Comparison of ENCODE assay signal across 1 cellular context in the genomic region with DNA sequence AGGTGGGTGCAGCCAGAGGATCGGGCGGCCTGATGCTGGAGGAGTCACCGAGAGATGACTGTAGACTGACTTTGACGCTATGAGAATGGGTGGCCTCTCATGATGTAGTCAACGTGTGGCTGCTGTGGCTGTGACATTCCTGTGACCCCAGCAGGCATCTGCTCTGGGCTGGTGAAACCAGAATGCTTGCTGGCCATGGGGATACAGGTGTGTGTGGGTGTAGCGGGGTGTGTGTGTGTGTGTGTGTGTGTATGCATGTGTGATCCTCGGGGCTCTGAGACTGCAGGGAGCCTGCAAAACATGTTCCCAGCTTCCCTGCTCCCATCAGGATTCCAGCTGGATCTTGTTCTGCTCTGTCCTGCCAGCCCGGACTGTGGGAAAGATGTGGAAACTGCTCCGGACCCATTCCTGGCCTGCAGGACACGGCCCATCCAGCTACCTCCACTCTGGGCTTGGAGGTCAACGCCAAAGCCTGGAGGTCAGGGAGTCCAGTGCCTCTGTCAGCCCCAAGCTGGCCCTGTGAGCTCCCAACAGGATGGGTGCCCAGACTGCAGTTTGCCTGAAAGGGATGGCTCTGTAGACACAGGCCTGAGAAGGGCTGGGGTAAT.
TF ChIP-seq lines count a peak whose summit lies in the region.

No MANE protein-coding gene starts in this region.

TF ChIP-seq in GM12878, 131 proteins besides CTCF, POLR2A, EP300 and RAD21 (continues in another document):
- TF ChIP-seq, protein P1, sequence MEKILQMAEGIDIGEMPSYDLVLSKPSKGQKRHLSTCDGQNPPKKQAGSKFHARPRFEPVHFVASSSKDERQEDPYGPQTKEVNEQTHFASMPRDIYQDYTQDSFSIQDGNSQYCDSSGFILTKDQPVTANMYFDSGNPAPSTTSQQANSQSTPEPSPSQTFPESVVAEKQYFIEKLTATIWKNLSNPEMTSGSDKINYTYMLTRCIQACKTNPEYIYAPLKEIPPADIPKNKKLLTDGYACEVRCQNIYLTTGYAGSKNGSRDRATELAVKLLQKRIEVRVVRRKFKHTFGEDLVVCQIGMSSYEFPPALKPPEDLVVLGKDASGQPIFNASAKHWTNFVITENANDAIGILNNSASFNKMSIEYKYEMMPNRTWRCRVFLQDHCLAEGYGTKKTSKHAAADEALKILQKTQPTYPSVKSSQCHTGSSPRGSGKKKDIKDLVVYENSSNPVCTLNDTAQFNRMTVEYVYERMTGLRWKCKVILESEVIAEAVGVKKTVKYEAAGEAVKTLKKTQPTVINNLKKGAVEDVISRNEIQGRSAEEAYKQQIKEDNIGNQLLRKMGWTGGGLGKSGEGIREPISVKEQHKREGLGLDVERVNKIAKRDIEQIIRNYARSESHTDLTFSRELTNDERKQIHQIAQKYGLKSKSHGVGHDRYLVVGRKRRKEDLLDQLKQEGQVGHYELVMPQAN (conservative IDR thresholded peaks at IDR 0.05), result no peak
- TF ChIP-seq CEBPB (IDR thresholded peaks at IDR 0.05; ENCODE audit: borderline replicate concordance in 1 of 2, low read depth in 2 of 2, low read length in 2 of 2) (no peak), GATAD2B (conservative IDR thresholded peaks at IDR 0.05; ENCODE audit: low read depth) (no peak), MXI1 (IDR thresholded peaks at IDR 0.05; ENCODE audit: low read depth, low read length) (no peak), TCF12 (IDR thresholded peaks at IDR 0.05; ENCODE audit: low read depth, low read length) (peak; percentile 88), IKZF2 (IDR thresholded peaks at IDR 0.05) (peak; percentile 31 to 38; a peak in 2 of 4 replicates), NBN (IDR thresholded peaks at IDR 0.05) (0 out of 2 replicates have a peak, but pooled peaks have one; percentile 27), HDGF (IDR thresholded peaks at IDR 0.05) (no peak), ZNF622 (IDR thresholded peaks at IDR 0.05) (no peak), BHLHE40 (IDR thresholded peaks at IDR 0.05; ENCODE audit: borderline replicate concordance in 1 of 2, low read depth in 2 of 2, low read length in 1 of 2) (peak in 1 of 2 experiments; percentile 33; a peak in 1 of 4 replicates), TCF3 (IDR thresholded peaks at IDR 0.05; ENCODE audit: borderline replicate concordance, insufficient read depth, low read depth, low read length) (0 out of 2 replicates have a peak, but pooled peaks have one; percentile 40), SMAD5 (IDR thresholded peaks at IDR 0.05; ENCODE audit: low read depth) (no peak), MEF2B (IDR thresholded peaks at IDR 0.05; ENCODE audit: partially characterized antibody, poor library complexity, severe bottlenecking) (no peak), RBBP5 (conservative IDR thresholded peaks at IDR 0.05) (no peak), CREM (IDR thresholded peaks at IDR 0.05; ENCODE audit: low read depth) (no peak), TAF1 (IDR thresholded peaks at IDR 0.05; ENCODE audit: borderline replicate concordance, low read depth, low read length) (no peak), PAX5 (IDR thresholded peaks at IDR 0.05; ENCODE audit: borderline replicate concordance, low read depth, low read length) (0 out of 2 replicates have a peak, but pooled peaks have one; percentile 12), EZH2 (IDR thresholded peaks at IDR 0.05; ENCODE audit: borderline replicate concordance, control insufficient read depth, low read depth, low read length) (no peak), BRCA1 (IDR thresholded peaks at IDR 0.05; ENCODE audit: low read depth, low read length) (no peak), NFYA (IDR thresholded peaks at IDR 0.05; ENCODE audit: borderline replicate concordance, low read depth, low read length) (no peak), CHD2 (IDR thresholded peaks at IDR 0.05; ENCODE audit: borderline replicate concordance, low read depth, low read length) (no peak), ZZZ3 (IDR thresholded peaks at IDR 0.05; ENCODE audit: control insufficient read depth, insufficient read length, low read depth) (no peak), NFIC (IDR thresholded peaks at IDR 0.05; ENCODE audit: low read depth, low read length) (no peak), NFXL1 (IDR thresholded peaks at IDR 0.05; ENCODE audit: borderline replicate concordance) (no peak), LARP7 (IDR thresholded peaks at IDR 0.05) (no peak), IRF4 (IDR thresholded peaks at IDR 0.05; ENCODE audit: low read depth, low read length) (no peak), PML (IDR thresholded peaks at IDR 0.05; ENCODE audit: low read length) (no peak), IKZF1 (conservative IDR thresholded peaks at IDR 0.05) (peak; percentile 60), RUNX3 (IDR thresholded peaks at IDR 0.05; ENCODE audit: low read length) (no peak), FOXK2 (IDR thresholded peaks at IDR 0.05) (no peak), SIN3A (IDR thresholded peaks at IDR 0.05; ENCODE audit: low read depth, low read length) (no peak), EED (IDR thresholded peaks at IDR 0.05; ENCODE audit: low read depth) (no peak), SMAD1 (IDR thresholded peaks at IDR 0.05; ENCODE audit: low read depth, partially characterized antibody) (no peak), NR2F1 (conservative IDR thresholded peaks at IDR 0.05) (peak; percentile 44; the same call in 1 of the 2 replicates), ZBED1 (IDR thresholded peaks at IDR 0.05; ENCODE audit: borderline replicate concordance) (no peak)
- TF ChIP-seq, protein P2, sequence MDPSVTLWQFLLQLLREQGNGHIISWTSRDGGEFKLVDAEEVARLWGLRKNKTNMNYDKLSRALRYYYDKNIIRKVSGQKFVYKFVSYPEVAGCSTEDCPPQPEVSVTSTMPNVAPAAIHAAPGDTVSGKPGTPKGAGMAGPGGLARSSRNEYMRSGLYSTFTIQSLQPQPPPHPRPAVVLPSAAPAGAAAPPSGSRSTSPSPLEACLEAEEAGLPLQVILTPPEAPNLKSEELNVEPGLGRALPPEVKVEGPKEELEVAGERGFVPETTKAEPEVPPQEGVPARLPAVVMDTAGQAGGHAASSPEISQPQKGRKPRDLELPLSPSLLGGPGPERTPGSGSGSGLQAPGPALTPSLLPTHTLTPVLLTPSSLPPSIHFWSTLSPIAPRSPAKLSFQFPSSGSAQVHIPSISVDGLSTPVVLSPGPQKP (IDR thresholded peaks at IDR 0.05; ENCODE audit: low read depth, low read length), result no peak
- TF ChIP-seq, protein P3, sequence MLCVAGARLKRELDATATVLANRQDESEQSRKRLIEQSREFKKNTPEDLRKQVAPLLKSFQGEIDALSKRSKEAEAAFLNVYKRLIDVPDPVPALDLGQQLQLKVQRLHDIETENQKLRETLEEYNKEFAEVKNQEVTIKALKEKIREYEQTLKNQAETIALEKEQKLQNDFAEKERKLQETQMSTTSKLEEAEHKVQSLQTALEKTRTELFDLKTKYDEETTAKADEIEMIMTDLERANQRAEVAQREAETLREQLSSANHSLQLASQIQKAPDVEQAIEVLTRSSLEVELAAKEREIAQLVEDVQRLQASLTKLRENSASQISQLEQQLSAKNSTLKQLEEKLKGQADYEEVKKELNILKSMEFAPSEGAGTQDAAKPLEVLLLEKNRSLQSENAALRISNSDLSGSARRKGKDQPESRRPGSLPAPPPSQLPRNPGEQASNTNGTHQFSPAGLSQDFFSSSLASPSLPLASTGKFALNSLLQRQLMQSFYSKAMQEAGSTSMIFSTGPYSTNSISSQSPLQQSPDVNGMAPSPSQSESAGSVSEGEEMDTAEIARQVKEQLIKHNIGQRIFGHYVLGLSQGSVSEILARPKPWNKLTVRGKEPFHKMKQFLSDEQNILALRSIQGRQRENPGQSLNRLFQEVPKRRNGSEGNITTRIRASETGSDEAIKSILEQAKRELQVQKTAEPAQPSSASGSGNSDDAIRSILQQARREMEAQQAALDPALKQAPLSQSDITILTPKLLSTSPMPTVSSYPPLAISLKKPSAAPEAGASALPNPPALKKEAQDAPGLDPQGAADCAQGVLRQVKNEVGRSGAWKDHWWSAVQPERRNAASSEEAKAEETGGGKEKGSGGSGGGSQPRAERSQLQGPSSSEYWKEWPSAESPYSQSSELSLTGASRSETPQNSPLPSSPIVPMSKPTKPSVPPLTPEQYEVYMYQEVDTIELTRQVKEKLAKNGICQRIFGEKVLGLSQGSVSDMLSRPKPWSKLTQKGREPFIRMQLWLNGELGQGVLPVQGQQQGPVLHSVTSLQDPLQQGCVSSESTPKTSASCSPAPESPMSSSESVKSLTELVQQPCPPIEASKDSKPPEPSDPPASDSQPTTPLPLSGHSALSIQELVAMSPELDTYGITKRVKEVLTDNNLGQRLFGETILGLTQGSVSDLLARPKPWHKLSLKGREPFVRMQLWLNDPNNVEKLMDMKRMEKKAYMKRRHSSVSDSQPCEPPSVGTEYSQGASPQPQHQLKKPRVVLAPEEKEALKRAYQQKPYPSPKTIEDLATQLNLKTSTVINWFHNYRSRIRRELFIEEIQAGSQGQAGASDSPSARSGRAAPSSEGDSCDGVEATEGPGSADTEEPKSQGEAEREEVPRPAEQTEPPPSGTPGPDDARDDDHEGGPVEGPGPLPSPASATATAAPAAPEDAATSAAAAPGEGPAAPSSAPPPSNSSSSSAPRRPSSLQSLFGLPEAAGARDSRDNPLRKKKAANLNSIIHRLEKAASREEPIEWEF (IDR thresholded peaks at IDR 0.05; ENCODE audit: insufficient replicate concordance, low read depth, low read length), result no peak
- TF ChIP-seq, protein P4, sequence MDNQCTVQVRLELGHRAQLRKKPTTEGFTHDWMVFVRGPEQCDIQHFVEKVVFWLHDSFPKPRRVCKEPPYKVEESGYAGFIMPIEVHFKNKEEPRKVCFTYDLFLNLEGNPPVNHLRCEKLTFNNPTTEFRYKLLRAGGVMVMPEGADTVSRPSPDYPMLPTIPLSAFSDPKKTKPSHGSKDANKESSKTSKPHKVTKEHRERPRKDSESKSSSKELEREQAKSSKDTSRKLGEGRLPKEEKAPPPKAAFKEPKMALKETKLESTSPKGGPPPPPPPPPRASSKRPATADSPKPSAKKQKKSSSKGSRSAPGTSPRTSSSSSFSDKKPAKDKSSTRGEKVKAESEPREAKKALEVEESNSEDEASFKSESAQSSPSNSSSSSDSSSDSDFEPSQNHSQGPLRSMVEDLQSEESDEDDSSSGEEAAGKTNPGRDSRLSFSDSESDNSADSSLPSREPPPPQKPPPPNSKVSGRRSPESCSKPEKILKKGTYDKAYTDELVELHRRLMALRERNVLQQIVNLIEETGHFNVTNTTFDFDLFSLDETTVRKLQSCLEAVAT (IDR thresholded peaks at IDR 0.05), result 0 out of 2 replicates have a peak, but pooled peaks have one; percentile 25
- TF ChIP-seq, protein P5, sequence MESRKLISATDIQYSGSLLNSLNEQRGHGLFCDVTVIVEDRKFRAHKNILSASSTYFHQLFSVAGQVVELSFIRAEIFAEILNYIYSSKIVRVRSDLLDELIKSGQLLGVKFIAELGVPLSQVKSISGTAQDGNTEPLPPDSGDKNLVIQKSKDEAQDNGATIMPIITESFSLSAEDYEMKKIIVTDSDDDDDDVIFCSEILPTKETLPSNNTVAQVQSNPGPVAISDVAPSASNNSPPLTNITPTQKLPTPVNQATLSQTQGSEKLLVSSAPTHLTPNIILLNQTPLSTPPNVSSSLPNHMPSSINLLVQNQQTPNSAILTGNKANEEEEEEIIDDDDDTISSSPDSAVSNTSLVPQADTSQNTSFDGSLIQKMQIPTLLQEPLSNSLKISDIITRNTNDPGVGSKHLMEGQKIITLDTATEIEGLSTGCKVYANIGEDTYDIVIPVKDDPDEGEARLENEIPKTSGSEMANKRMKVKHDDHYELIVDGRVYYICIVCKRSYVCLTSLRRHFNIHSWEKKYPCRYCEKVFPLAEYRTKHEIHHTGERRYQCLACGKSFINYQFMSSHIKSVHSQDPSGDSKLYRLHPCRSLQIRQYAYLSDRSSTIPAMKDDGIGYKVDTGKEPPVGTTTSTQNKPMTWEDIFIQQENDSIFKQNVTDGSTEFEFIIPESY (IDR thresholded peaks at IDR 0.05), result peak; percentile 57; the same call in 1 of the 2 replicates
- TF ChIP-seq, protein P6, sequence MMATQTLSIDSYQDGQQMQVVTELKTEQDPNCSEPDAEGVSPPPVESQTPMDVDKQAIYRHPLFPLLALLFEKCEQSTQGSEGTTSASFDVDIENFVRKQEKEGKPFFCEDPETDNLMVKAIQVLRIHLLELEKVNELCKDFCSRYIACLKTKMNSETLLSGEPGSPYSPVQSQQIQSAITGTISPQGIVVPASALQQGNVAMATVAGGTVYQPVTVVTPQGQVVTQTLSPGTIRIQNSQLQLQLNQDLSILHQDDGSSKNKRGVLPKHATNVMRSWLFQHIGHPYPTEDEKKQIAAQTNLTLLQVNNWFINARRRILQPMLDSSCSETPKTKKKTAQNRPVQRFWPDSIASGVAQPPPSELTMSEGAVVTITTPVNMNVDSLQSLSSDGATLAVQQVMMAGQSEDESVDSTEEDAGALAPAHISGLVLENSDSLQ (IDR thresholded peaks at IDR 0.05), result no peak
- TF ChIP-seq, protein P7, sequence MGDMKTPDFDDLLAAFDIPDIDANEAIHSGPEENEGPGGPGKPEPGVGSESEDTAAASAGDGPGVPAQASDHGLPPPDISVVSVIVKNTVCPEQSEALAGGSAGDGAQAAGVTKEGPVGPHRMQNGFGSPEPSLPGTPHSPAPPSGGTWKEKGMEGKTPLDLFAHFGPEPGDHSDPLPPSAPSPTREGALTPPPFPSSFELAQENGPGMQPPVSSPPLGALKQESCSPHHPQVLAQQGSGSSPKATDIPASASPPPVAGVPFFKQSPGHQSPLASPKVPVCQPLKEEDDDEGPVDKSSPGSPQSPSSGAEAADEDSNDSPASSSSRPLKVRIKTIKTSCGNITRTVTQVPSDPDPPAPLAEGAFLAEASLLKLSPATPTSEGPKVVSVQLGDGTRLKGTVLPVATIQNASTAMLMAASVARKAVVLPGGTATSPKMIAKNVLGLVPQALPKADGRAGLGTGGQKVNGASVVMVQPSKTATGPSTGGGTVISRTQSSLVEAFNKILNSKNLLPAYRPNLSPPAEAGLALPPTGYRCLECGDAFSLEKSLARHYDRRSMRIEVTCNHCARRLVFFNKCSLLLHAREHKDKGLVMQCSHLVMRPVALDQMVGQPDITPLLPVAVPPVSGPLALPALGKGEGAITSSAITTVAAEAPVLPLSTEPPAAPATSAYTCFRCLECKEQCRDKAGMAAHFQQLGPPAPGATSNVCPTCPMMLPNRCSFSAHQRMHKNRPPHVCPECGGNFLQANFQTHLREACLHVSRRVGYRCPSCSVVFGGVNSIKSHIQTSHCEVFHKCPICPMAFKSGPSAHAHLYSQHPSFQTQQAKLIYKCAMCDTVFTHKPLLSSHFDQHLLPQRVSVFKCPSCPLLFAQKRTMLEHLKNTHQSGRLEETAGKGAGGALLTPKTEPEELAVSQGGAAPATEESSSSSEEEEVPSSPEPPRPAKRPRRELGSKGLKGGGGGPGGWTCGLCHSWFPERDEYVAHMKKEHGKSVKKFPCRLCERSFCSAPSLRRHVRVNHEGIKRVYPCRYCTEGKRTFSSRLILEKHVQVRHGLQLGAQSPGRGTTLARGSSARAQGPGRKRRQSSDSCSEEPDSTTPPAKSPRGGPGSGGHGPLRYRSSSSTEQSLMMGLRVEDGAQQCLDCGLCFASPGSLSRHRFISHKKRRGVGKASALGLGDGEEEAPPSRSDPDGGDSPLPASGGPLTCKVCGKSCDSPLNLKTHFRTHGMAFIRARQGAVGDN (IDR thresholded peaks at IDR 0.05), result no peak
- TF ChIP-seq, protein P8, sequence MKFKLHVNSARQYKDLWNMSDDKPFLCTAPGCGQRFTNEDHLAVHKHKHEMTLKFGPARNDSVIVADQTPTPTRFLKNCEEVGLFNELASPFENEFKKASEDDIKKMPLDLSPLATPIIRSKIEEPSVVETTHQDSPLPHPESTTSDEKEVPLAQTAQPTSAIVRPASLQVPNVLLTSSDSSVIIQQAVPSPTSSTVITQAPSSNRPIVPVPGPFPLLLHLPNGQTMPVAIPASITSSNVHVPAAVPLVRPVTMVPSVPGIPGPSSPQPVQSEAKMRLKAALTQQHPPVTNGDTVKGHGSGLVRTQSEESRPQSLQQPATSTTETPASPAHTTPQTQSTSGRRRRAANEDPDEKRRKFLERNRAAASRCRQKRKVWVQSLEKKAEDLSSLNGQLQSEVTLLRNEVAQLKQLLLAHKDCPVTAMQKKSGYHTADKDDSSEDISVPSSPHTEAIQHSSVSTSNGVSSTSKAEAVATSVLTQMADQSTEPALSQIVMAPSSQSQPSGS (IDR thresholded peaks at IDR 0.05; ENCODE audit: low read length), result no peak
